ENCODE assay signal across 8 cellular contexts in genomic region chr12:55717397-55718007, GRCh38. TPM values are rescaled to one million over a fixed set of nuclear protein-coding genes. Genes with fewer than 3 reads are reported as not detected.
A peak's percentile ranks its signal among the peaks of the same experiment; 100 is the strongest.
DNase-seq lines count a peak whose midpoint lies in the region; ATAC-seq and TF ChIP-seq lines count a peak whose summit lies in the region.

No MANE protein-coding gene starts in this region.

- H3K9ac ChIP-seq in iPS-20b (ENCODE audit: low read depth, low read length): peak overlapping the region; percentile 97; the same call in 1 of the 2 replicates

- peaks cover 6% of the 10 kb centered on the region for H3K27me3 Mint-ChIP-seq in activated T-helper 1 cell treated with anti-CD3 and anti-CD28 coated beads, Interleukin-12 subunit alpha, Interleukin-12 subunit beta, Interleukin-2, Interleukin-4 antibody, amounts not matched to agents 30 ng/mL and 10 ng/mL and 1 ng/mL, durations not matched to agents 14 hours and 24 hours and 36 hours (ENCODE audit: insufficient read depth)
- no peaks in the 10 kb centered on the region for H3K27me3 Mint-ChIP-seq in stimulated activated naive CD8-positive, alpha-beta T cell treated with anti-CD3 and anti-CD28 coated beads, Interleukin-15, amount 100 ng/mL, for 72 hours

- TF ChIP-seq CTCF in 22Rv1 (IDR thresholded peaks at IDR 0.05): no peak

- H3K4me3 Mint-ChIP-seq in activated T-helper 1 cell treated with anti-CD3 and anti-CD28 coated beads, Interleukin-12 subunit alpha, Interleukin-12 subunit beta, Interleukin-2, Interleukin-4 antibody, amounts not matched to agents 30 ng/mL and 10 ng/mL and 1 ng/mL, durations not matched to agents 14 hours and 24 hours and 36 hours: peak overlapping the region; percentile 91
- peak overlapping the region; percentile 95 to 97 for H3K4me3 Mint-ChIP-seq in stimulated activated naive CD8-positive, alpha-beta T cell treated with anti-CD3 and anti-CD28 coated beads, Interleukin-15, amount 100 ng/mL, for 72 hours

- peak overlapping the region; percentile 93 for H3K27ac Mint-ChIP-seq in activated T-helper 1 cell treated with anti-CD3 and anti-CD28 coated beads, Interleukin-12 subunit alpha, Interleukin-12 subunit beta, Interleukin-2, Interleukin-4 antibody, amounts not matched to agents 30 ng/mL and 10 ng/mL and 1 ng/mL, durations not matched to agents 14 hours and 24 hours and 36 hours
- peak overlapping the region in 1 of 2 donors; percentile 92 for H3K27ac Mint-ChIP-seq in stimulated activated naive CD8-positive, alpha-beta T cell treated with anti-CD3 and anti-CD28 coated beads, Interleukin-15, amount 100 ng/mL, for 72 hours

- H3K4me1 ChIP-seq in HAP-1 (peaks cover 17% of the 10 kb centered on the region), iPS-20b (ENCODE audit: insufficient read depth, low read length) (peaks cover 27% of the 10 kb centered on the region)

- peak; percentile 45 for ATAC-seq in stimulated activated naive CD8-positive, alpha-beta T cell treated with anti-CD3 and anti-CD28 coated beads, Interleukin-15, amount 100 ng/mL, for 72 hours

- no peak for DNase-seq in HAP-1 (ENCODE audit: low spot score in 2 of 2)
- DNase-seq in activated T-helper 1 cell treated with anti-CD3 and anti-CD28 coated beads, Interleukin-12 subunit alpha, Interleukin-12 subunit beta, Interleukin-2, Interleukin-4 antibody, amounts not matched to agents 30 ng/mL and 10 ng/mL and 1 ng/mL, durations not matched to agents 14 hours and 24 hours and 36 hours (ENCODE audit: low spot score): no peak
- no peak for DNase-seq in stimulated activated naive CD8-positive, alpha-beta T cell treated with anti-CD3 and anti-CD28 coated beads, Interleukin-15, amount 100 ng/mL, for 72 hours
- no peak for DNase-seq in occipital lobe (lab: John Stamatoyannopoulos, UW)
- DNase-seq in GF-D8 (lab: John Stamatoyannopoulos, UW): no peak
- DNase-seq in HuH-7.5 (ENCODE audit: low spot score): no peak

- H3K27me3 ChIP-seq in HAP-1 (ENCODE audit: low read depth) (no peaks in the 10 kb centered on the region), iPS-20b (ENCODE audit: insufficient read depth, low read length) (peaks cover 5% of the 10 kb centered on the region; the same call in 1 of the 2 replicates)

- H3K36me3 Mint-ChIP-seq in activated T-helper 1 cell treated with anti-CD3 and anti-CD28 coated beads, Interleukin-12 subunit alpha, Interleukin-12 subunit beta, Interleukin-2, Interleukin-4 antibody, amounts not matched to agents 30 ng/mL and 10 ng/mL and 1 ng/mL, durations not matched to agents 14 hours and 24 hours and 36 hours (ENCODE audit: low read depth): no peaks in the 10 kb centered on the region

- in situ Hi-C loops in HAP-1 (cut with MboI; ENCODE audit: low sequenced_read_pairs): no loop called here

- H3K4me1 Mint-ChIP-seq in activated T-helper 1 cell treated with anti-CD3 and anti-CD28 coated beads, Interleukin-12 subunit alpha, Interleukin-12 subunit beta, Interleukin-2, Interleukin-4 antibody, amounts not matched to agents 30 ng/mL and 10 ng/mL and 1 ng/mL, durations not matched to agents 14 hours and 24 hours and 36 hours (ENCODE audit: low read depth): peaks cover 34% of the 10 kb centered on the region
- H3K4me1 Mint-ChIP-seq in stimulated activated naive CD8-positive, alpha-beta T cell treated with anti-CD3 and anti-CD28 coated beads, Interleukin-15, amount 100 ng/mL, for 72 hours: peaks cover 36% of the 10 kb centered on the region

- H3K9me3 Mint-ChIP-seq in activated T-helper 1 cell treated with anti-CD3 and anti-CD28 coated beads, Interleukin-12 subunit alpha, Interleukin-12 subunit beta, Interleukin-2, Interleukin-4 antibody, amounts not matched to agents 30 ng/mL and 10 ng/mL and 1 ng/mL, durations not matched to agents 14 hours and 24 hours and 36 hours: no peaks in the 10 kb centered on the region
- H3K9me3 Mint-ChIP-seq in stimulated activated naive CD8-positive, alpha-beta T cell treated with anti-CD3 and anti-CD28 coated beads, Interleukin-15, amount 100 ng/mL, for 72 hours: no peaks in the 10 kb centered on the region

- intact Hi-C loops in activated T-helper 1 cell treated with anti-CD3 and anti-CD28 coated beads, Interleukin-12 subunit alpha, Interleukin-12 subunit beta, Interleukin-2, Interleukin-4 antibody, amounts not matched to agents 30 ng/mL and 10 ng/mL and 1 ng/mL, durations not matched to agents 14 hours and 24 hours and 36 hours (cut with micrococcal nuclease): loop anchor here (2.0 to 10.0 kb wide), 3 partner anchors 71 to 1991 kb away; partner anchors contain the start of gene CALCOCO1

- no peaks in the 10 kb centered on the region for H3K9me3 ChIP-seq in HAP-1
- H3K9me3 ChIP-seq in iPS-20b (ENCODE audit: insufficient read depth, low read depth, low read length): no peaks in the 10 kb centered on the region

- H3K36me3 ChIP-seq in HAP-1 (replicated peaks) (no peaks in the 10 kb centered on the region), iPS-20b (ENCODE audit: insufficient read depth, low read depth, low read length) (no peaks in the 10 kb centered on the region; the same call in 1 of the 2 replicates)

- peak overlapping the region; percentile 70 for H3K4me3 ChIP-seq in HAP-1
- peak overlapping the region; percentile 97 for H3K4me3 ChIP-seq in iPS-20b (ENCODE audit: low read length)

- peak overlapping the region; percentile 99 for H3K27ac ChIP-seq in 22Rv1
- H3K27ac ChIP-seq in iPS-20b (ENCODE audit: low read length): peak overlapping the region; percentile 90

RNA-seq across cellular contexts. Expression of gene BLOC1S1, which starts 1.7 kb away (rescaled TPM):
- total RNA-seq in activated T-helper 1 cell treated with anti-CD3 and anti-CD28 coated beads, Interleukin-12 subunit alpha, Interleukin-12 subunit beta, Interleukin-2, Interleukin-4 antibody, amounts not matched to agents 30 ng/mL and 10 ng/mL and 1 ng/mL, durations not matched to agents 14 hours and 24 hours and 36 hours: 62.5 and 64.8 TPM in 2 replicates
- 46.0 TPM for total RNA-seq in occipital lobe

RNA-seq across cellular contexts. Expression of gene RDH5, which starts 2.7 kb away (rescaled TPM):
- 4.2 and 6.7 TPM in 2 replicates for total RNA-seq in activated T-helper 1 cell treated with anti-CD3 and anti-CD28 coated beads, Interleukin-12 subunit alpha, Interleukin-12 subunit beta, Interleukin-2, Interleukin-4 antibody, amounts not matched to agents 30 ng/mL and 10 ng/mL and 1 ng/mL, durations not matched to agents 14 hours and 24 hours and 36 hours
- total RNA-seq in occipital lobe: 6.6 TPM

RNA-seq across cellular contexts. Expression of gene ITGA7, which starts 9.8 kb away (rescaled TPM):
- total RNA-seq in activated T-helper 1 cell treated with anti-CD3 and anti-CD28 coated beads, Interleukin-12 subunit alpha, Interleukin-12 subunit beta, Interleukin-2, Interleukin-4 antibody, amounts not matched to agents 30 ng/mL and 10 ng/mL and 1 ng/mL, durations not matched to agents 14 hours and 24 hours and 36 hours: 0.88 and 1.1 TPM in 2 replicates
- 6.2 TPM for total RNA-seq in occipital lobe

RNA-seq across cellular contexts. Expression of gene CD63, which starts 11.3 kb away (rescaled TPM):
- total RNA-seq in activated T-helper 1 cell treated with anti-CD3 and anti-CD28 coated beads, Interleukin-12 subunit alpha, Interleukin-12 subunit beta, Interleukin-2, Interleukin-4 antibody, amounts not matched to agents 30 ng/mL and 10 ng/mL and 1 ng/mL, durations not matched to agents 14 hours and 24 hours and 36 hours: 183 and 198 TPM in 2 replicates
- 187 TPM for total RNA-seq in occipital lobe

RNA-seq across cellular contexts. Expression of gene GDF11, which starts 25.4 kb away (rescaled TPM):
- total RNA-seq in activated T-helper 1 cell treated with anti-CD3 and anti-CD28 coated beads, Interleukin-12 subunit alpha, Interleukin-12 subunit beta, Interleukin-2, Interleukin-4 antibody, amounts not matched to agents 30 ng/mL and 10 ng/mL and 1 ng/mL, durations not matched to agents 14 hours and 24 hours and 36 hours: 14.2 and 15.2 TPM in 2 replicates
- 6.6 TPM for total RNA-seq in occipital lobe
